In the genomic region with DNA sequence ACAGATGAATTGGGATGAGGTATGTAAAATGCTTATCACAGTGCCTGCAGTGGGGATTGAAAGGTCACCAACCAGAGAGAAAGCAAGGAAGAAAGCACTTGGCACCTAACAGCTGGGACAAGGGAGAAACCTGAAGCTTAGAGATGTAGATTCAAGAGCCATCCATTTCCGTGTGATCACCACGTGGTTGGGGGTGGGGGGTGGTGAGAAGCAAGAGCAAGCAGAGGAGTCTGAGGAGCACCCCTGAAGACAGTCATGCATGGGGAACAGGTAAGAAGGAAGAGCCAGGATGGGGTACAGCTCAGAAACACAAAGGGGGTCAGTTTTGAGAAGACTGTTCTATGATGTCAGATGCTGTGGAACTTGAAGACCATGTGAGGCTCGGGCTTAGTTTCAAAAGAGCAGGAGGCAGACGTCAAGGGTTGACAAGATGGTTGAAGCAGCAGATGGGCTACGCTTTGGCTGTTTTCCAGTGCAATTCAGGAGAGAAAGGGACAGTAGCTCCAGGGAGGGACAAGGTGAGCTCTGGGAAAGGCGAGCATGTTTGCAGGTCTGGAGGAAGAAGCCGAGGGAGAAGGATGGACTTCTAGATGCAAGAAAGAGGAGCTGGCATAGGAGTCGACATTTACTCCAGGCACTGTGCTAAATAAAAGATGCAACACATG, we compare ENCODE assay signal across 19 cellular contexts. TPM values are rescaled to one million over a fixed set of nuclear protein-coding genes. Genes with fewer than 3 reads are reported as not detected.
DNase-seq lines count a peak whose midpoint lies in the region; ATAC-seq and TF ChIP-seq lines count a peak whose summit lies in the region.
"Had no signal": no experiment of that assay in that cellular context is flagged by ENCODE, and none has a peak within 500 bp of the region (broad histone marks: within the 10 kb centered on the region; RNA-seq: fewer than 3 reads in every experiment).

No MANE protein-coding gene starts in this region.

- no peaks in the 10 kb centered on the region for H3K27me3 Mint-ChIP-seq in Caco-2 (ENCODE audit: insufficient read depth, unreplicated experiment)

- no peak overlapping the region for H3K18ac ChIP-seq in mesendoderm (ENCODE audit: low read length)

- H3K4ac ChIP-seq in mesendoderm (ENCODE audit: low read depth, low read length) = no peak overlapping the region

- H3K27ac Mint-ChIP-seq in Caco-2 (ENCODE audit: unreplicated experiment) = no peak overlapping the region
- H3K27ac Mint-ChIP-seq: CD8-positive, alpha-beta memory T cell; T-helper 1 cell treated with Interleukin-12 subunit alpha and Interleukin-12 subunit beta and Interleukin-4 antibody, amounts not matched to agents 30 μg/mL and 1 μg/mL, for 36 hours had no signal

- H3K79me2 ChIP-seq in mesendoderm (ENCODE audit: control insufficient read depth, insufficient read depth, low read length) = no peaks in the 10 kb centered on the region

- H3K23ac ChIP-seq in mesendoderm (ENCODE audit: low read length) = no peak overlapping the region

- H3K27me3 ChIP-seq in mesendoderm (ENCODE audit: insufficient read depth, low read length, poor library complexity) (no peaks in the 10 kb centered on the region), Caco-2 (replicated peaks; ENCODE audit: control insufficient read depth, insufficient read depth, low read length) (no peaks in the 10 kb centered on the region)
- H3K27me3 ChIP-seq: BLaER1 had no signal

- no CpG with 5 or more reads among the region's 8 CpGs for WGBS in mesendoderm (ENCODE audit: extremely low coverage, insufficient coverage, low lambda C conversion rate)

- H3K9me3 ChIP-seq in Caco-2 = no peaks in the 10 kb centered on the region
- H3K9me3 ChIP-seq: BLaER1 had no signal

- intact Hi-C loops in Caco-2 (cut with micrococcal nuclease; ENCODE audit: unreplicated experiment) = no loop called here

- H3K4me3 ChIP-seq in mesendoderm (ENCODE audit: low read length) = no peak overlapping the region
- no peak overlapping the region for H3K4me3 ChIP-seq in Caco-2 (ENCODE audit: low read depth, low read length)
- H3K4me3 ChIP-seq: BLaER1 had no signal

- POLR2A ChIA-PET in Caco-2 (lab: Charles Lee) = interaction anchor here (0.5 kb wide), 1 partner anchor 117 kb away, joined by 3 read pairs; no protein-coding TSS in a partner anchor

- H3K4me1 ChIP-seq in mesendoderm (ENCODE audit: control insufficient read depth, low read depth, low read length) (peaks cover 4% of the 10 kb centered on the region), Caco-2 (no peaks in the 10 kb centered on the region)

- H3K79me1 ChIP-seq in mesendoderm (ENCODE audit: low read length) = no peaks in the 10 kb centered on the region

- H3K4me1 Mint-ChIP-seq in Caco-2 (ENCODE audit: low read depth, unreplicated experiment) = no peaks in the 10 kb centered on the region
- H3K4me1 Mint-ChIP-seq: CD8-positive, alpha-beta memory T cell had no signal

- no peak overlapping the region for H2BK15ac ChIP-seq in mesendoderm (replicated peaks; ENCODE audit: low read depth)

- H4K5ac ChIP-seq in mesendoderm (ENCODE audit: low read length) = no peak overlapping the region

- peak overlapping the region; percentile 80 for H2AK5ac ChIP-seq in mesendoderm (ENCODE audit: low read length)

- CTCF ChIA-PET in Caco-2 (lab: Charles Lee) = no interaction called here

- no peak overlapping the region for H2BK5ac ChIP-seq in mesendoderm (ENCODE audit: low read length)

- no TSS peak for BruUV-seq in Caco-2 (replicated peaks; lab: Mats Ljungman, UMichigan)

- H3K9ac ChIP-seq in mesendoderm (ENCODE audit: low read length) = no peak overlapping the region
- H3K9ac ChIP-seq: BLaER1 had no signal

- no peak overlapping the region for H3K27ac ChIP-seq in mesendoderm (ENCODE audit: low read depth, low read length)
- H3K27ac ChIP-seq: BLaER1 had no signal

- no peaks in the 10 kb centered on the region for H3K36me3 ChIP-seq in mesendoderm (ENCODE audit: control insufficient read depth, insufficient read depth, low read length)
- no peaks in the 10 kb centered on the region for H3K36me3 ChIP-seq in Caco-2 (ENCODE audit: control insufficient read depth, insufficient read depth, low read length)
- H3K36me3 ChIP-seq: BLaER1 had no signal

- no peak overlapping the region for H3K4me2 ChIP-seq in mesendoderm (ENCODE audit: low read length)
- H3K4me2 ChIP-seq: BLaER1 had no signal

- no peak overlapping the region for H3K56ac ChIP-seq in mesendoderm (ENCODE audit: low read length)

- H2BK120ac ChIP-seq in mesendoderm (ENCODE audit: low read depth, low read length) = no peak overlapping the region

- no peaks in the 10 kb centered on the region for H3K9me3 Mint-ChIP-seq in Caco-2 (ENCODE audit: unreplicated experiment)
- H3K9me3 Mint-ChIP-seq: CD8-positive, alpha-beta memory T cell; T-helper 1 cell treated with Interleukin-12 subunit alpha and Interleukin-12 subunit beta and Interleukin-4 antibody, amounts not matched to agents 30 μg/mL and 1 μg/mL, for 36 hours had no signal

- ATAC-seq in GM18909 (IDR thresholded peaks at IDR 0.05; ENCODE audit: poor library complexity, unreplicated experiment) (no peak), HG02870 (IDR thresholded peaks at IDR 0.05; ENCODE audit: unreplicated experiment) (no peak)

- no peak overlapping the region for H3K4me3 Mint-ChIP-seq in Caco-2 (ENCODE audit: unreplicated experiment)
- H3K4me3 Mint-ChIP-seq: CD8-positive, alpha-beta memory T cell; T-helper 1 cell treated with Interleukin-12 subunit alpha and Interleukin-12 subunit beta and Interleukin-4 antibody, amounts not matched to agents 30 μg/mL and 1 μg/mL, for 36 hours had no signal

- no peak overlapping the region for H4K8ac ChIP-seq in mesendoderm (ENCODE audit: low read depth, low read length)

- no peak for TF ChIP-seq CTCF in Caco-2 (IDR thresholded peaks at IDR 0.05; ENCODE audit: insufficient read depth in 1 of 2, low read depth in 1 of 2, low read length in 1 of 2, severe bottlenecking in 1 of 2, unreplicated experiment in 1 of 2)

- DNase-seq in DMS53 (lab: John Stamatoyannopoulos, UW) (peak; percentile 34), DMS53 treated with DMSO at 0.1 percent for 48 hours (lab: John Stamatoyannopoulos, UW; ENCODE audit: unreplicated experiment) (no peak), NCI-H1694 treated with DMSO at 0.1 percent for 48 hours (lab: John Stamatoyannopoulos, UW) (peak; percentile 56), SHP77 treated with DMSO at 0.1 percent for 48 hours (lab: John Stamatoyannopoulos, UW) (peak; percentile 9), mesendoderm (no peak), Caco-2 (no peak)
- DNase-seq: 8988T; CD8-positive, alpha-beta memory T cell; HCEC 1CT; KBM-7; NCI-H1436; NCI-H2107; NK-92 treated with Interleukin-12 subunit alpha and Interleukin-12 subunit beta, amount 100 ng/mL, for 24 hours; OCI-M1; SIG-M5 had no signal

- peaks cover 2% of the 10 kb centered on the region for H3K36me3 Mint-ChIP-seq in Caco-2 (ENCODE audit: insufficient read depth, unreplicated experiment)
- H3K36me3 Mint-ChIP-seq: CD8-positive, alpha-beta memory T cell had no signal

RNA-seq across cellular contexts. Expression of a gene that starts 17.4 kb away (rescaled TPM):
- polyA plus RNA-seq in mesendoderm (2013, experiment 1 of 2) = 0.17 TPM
- polyA plus RNA-seq in mesendoderm (2013, experiment 2 of 2) = 0.22 TPM
- 18.9 and 21.5 TPM in 2 replicates for total RNA-seq in Caco-2 (2022)
- total RNA-seq: CD8-positive, alpha-beta memory T cell had no signal
- polyA plus RNA-seq: CD8-positive, alpha-beta memory T cell had no signal

Comparison
In these comparisons a context has a peak if more than half of its experiments do, and no peak if none do; other contexts are left out.
1. DNase-seq: peak in DMS53 (single experiment), NCI-H1694 treated with DMSO at 0.1 percent for 48 hours (single experiment) and SHP77 treated with DMSO at 0.1 percent for 48 hours (single experiment); none in DMS53 treated with DMSO at 0.1 percent for 48 hours (single experiment), mesendoderm (single experiment) and Caco-2 (0 of 2).